ENCODE assay signal across 8 cellular contexts in genomic region chr7:38335490-38336135, GRCh38.
DNase-seq lines count a peak whose midpoint lies in the region; ATAC-seq and TF ChIP-seq lines count a peak whose summit lies in the region.

No MANE protein-coding gene starts in this region.

- H3K27me3 ChIP-seq in effector memory CD4-positive, alpha-beta T cell (replicated peaks; ENCODE audit: control insufficient read depth, insufficient read depth, low read length, poor library complexity, severe bottlenecking) = no peaks in the 10 kb centered on the region

- H3K9me3 ChIP-seq in effector memory CD4-positive, alpha-beta T cell (ENCODE audit: control insufficient read depth, low read length) = no peaks in the 10 kb centered on the region

- H3K36me3 Mint-ChIP-seq in activated CD4-positive, alpha-beta memory T cell treated with anti-CD3 and anti-CD28 coated beads for 36 hours = no peaks in the 10 kb centered on the region
- no peaks in the 10 kb centered on the region for H3K36me3 Mint-ChIP-seq in mesothelial cell of epicardium

- POLR2A ChIA-PET in activated CD4-positive, alpha-beta memory T cell treated with anti-CD3 and anti-CD28 coated beads for 36 hours (lab: Charles Lee) = interaction anchor here (0.7 to 1.1 kb wide), 5 partner anchors 10 to 120 kb away, joined by 3 read pairs; no protein-coding TSS in a partner anchor

- H3K36me3 ChIP-seq in effector memory CD4-positive, alpha-beta T cell (ENCODE audit: control insufficient read depth, insufficient read depth, low read length) = no peaks in the 10 kb centered on the region

- ATAC-seq in GM19043 (IDR thresholded peaks at IDR 0.05; ENCODE audit: low read depth, unreplicated experiment) (peak; percentile 95), HG03175 (IDR thresholded peaks at IDR 0.05; ENCODE audit: unreplicated experiment) (peak; percentile 98)

- H3K4me1 ChIP-seq in effector memory CD4-positive, alpha-beta T cell (ENCODE audit: control insufficient read depth, insufficient read depth, low read length, poor library complexity, severe bottlenecking) = no peaks in the 10 kb centered on the region

- H3K27me3 Mint-ChIP-seq in activated CD4-positive, alpha-beta memory T cell treated with anti-CD3 and anti-CD28 coated beads for 36 hours = no peaks in the 10 kb centered on the region
- no peaks in the 10 kb centered on the region for H3K27me3 Mint-ChIP-seq in mesothelial cell of epicardium (ENCODE audit: low read depth)

- TF ChIP-seq CTCF in mesothelial cell of epicardium (IDR thresholded peaks at IDR 0.05; ENCODE audit: unreplicated experiment) = peak; percentile 50

- H3K4me3 Mint-ChIP-seq in activated CD4-positive, alpha-beta memory T cell treated with anti-CD3 and anti-CD28 coated beads for 36 hours = peak overlapping the region; percentile 69
- peak overlapping the region; percentile 27 for H3K4me3 Mint-ChIP-seq in mesothelial cell of epicardium

- H3K9me3 Mint-ChIP-seq in activated CD4-positive, alpha-beta memory T cell treated with anti-CD3 and anti-CD28 coated beads for 36 hours = no peaks in the 10 kb centered on the region
- no peaks in the 10 kb centered on the region for H3K9me3 Mint-ChIP-seq in mesothelial cell of epicardium

- CTCF ChIA-PET in activated CD4-positive, alpha-beta memory T cell treated with anti-CD3 and anti-CD28 coated beads for 36 hours (lab: Charles Lee) = interaction anchor here (0.6 to 5.3 kb wide), 35 partner anchors 9 to 434 kb away, joined by 3 to 158 read pairs (median 5); partner anchors contain the start of gene STARD3NL

- no peak overlapping the region for H3K4me3 ChIP-seq in effector memory CD4-positive, alpha-beta T cell (ENCODE audit: insufficient read depth, low read depth, low read length, poor library complexity, severe bottlenecking)

- H3K27ac Mint-ChIP-seq in activated CD4-positive, alpha-beta memory T cell treated with anti-CD3 and anti-CD28 coated beads for 36 hours = peak overlapping the region; percentile 83
- peak overlapping the region; percentile 70 for H3K27ac Mint-ChIP-seq in mesothelial cell of epicardium

- H3K4me1 Mint-ChIP-seq in activated CD4-positive, alpha-beta memory T cell treated with anti-CD3 and anti-CD28 coated beads for 36 hours (ENCODE audit: low read depth) = peaks cover 39% of the 10 kb centered on the region
- H3K4me1 Mint-ChIP-seq in mesothelial cell of epicardium = peaks cover 54% of the 10 kb centered on the region

- peak; percentile 97 for DNase-seq in CD1c-positive myeloid dendritic cell (ENCODE audit: extremely low spot score)
- peak; percentile 77 for DNase-seq in NCI-H748 (lab: John Stamatoyannopoulos, UW; ENCODE audit: unreplicated experiment)
- peak; percentile 89 for DNase-seq in activated CD4-positive, alpha-beta memory T cell treated with anti-CD3 and anti-CD28 coated beads for 36 hours
- peak; percentile 69 to 75 (median 74) for DNase-seq in effector memory CD4-positive, alpha-beta T cell
- DNase-seq in mesothelial cell of epicardium (ENCODE audit: low spot score in 2 of 2, unreplicated experiment in 2 of 2) = peak; percentile 67 to 82
- peak; percentile 64 to 73 for DNase-seq in stimulated activated CD8-positive, alpha-beta memory T cell treated with anti-CD3 and anti-CD28 coated beads, Interleukin-2, amount 100 ng/mL, for 48 hours (ENCODE audit: low read depth in 2 of 2)

- intact Hi-C loops in activated CD4-positive, alpha-beta memory T cell treated with anti-CD3 and anti-CD28 coated beads for 36 hours (cut with micrococcal nuclease) = loop anchor here (1.0 to 5.0 kb wide), 4 partner anchors 33 to 228 kb away; partner anchors contain the start of gene STARD3NL

- peak overlapping the region; percentile 18 for H3K27ac ChIP-seq in effector memory CD4-positive, alpha-beta T cell (ENCODE audit: insufficient read depth, low read length, poor library complexity, severe bottlenecking)
